1 cellular context compared by ENCODE assay signal in the genomic region with DNA sequence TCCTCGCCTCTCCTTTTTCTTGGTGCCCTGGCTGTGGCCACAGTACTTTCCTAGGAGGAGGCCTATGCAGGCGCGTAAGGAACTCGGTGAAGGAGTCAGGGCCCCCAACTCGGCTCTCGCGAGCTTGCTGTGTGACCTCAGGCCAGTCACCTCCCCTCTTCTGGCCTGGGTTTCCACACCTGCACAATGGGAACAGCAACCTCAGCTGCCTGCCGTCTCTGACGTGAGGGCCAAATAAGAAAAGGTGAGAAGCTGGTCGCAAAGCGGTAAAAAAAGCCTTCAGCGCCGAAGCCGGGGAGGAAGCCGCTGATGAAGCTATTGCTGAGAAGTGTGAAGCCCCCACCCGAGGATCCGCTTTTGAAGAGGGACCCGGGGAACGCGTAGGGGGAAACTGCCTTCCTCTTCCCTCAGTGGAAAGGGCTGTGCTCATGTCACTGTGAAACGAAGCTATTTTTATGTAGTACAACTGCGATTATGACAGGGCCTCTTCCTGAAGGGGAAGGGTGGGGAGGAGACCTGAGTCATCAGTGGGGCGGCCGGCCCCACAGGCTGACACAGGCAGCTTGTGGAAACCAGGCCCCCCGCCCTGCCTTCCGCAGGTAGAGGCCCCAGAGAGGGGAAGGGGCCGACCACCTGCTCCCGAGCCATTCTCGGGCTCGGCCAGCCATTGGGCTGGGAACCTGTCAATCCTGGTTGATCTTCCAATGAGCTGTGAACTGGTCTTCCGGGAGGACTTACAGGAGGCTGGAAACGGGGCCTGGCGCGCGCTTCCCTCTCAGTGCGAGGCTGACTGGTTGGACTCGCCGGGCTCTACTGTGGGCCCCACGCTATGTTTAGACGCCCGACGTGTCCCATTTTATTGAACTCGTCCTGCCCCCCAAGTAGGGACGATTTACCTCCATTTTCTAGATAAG.
TF ChIP-seq lines count a peak whose summit lies in the region.

No MANE protein-coding gene starts in this region.

TF ChIP-seq in K562, 482 proteins besides CTCF, POLR2A, EP300 and RAD21 (continued from another document and continues in another):
- peak; percentile 23 for TF ChIP-seq TAF1 (IDR thresholded peaks at IDR 0.05; ENCODE audit: control insufficient read depth, extremely low read depth, insufficient read depth, low read length, severe bottlenecking)
- no peak for TF ChIP-seq ZNF561 (CRISPR knock-in tag; conservative IDR thresholded peaks at IDR 0.05)
- no peak for TF ChIP-seq ZC3H4 (CRISPR knock-in tag; IDR thresholded peaks at IDR 0.05; ENCODE audit: borderline replicate concordance)
- TF ChIP-seq GATAD2A (IDR thresholded peaks at IDR 0.05), result no peak
- no peak for TF ChIP-seq ZNF445 (CRISPR knock-in tag; IDR thresholded peaks at IDR 0.05; ENCODE audit: low read depth)
- 0 out of 2 replicates have a peak, but pooled peaks have one; percentile 39 for TF ChIP-seq THRAP3 (IDR thresholded peaks at IDR 0.05; ENCODE audit: borderline replicate concordance)
- TF ChIP-seq RFX5 (IDR thresholded peaks at IDR 0.05; ENCODE audit: low read depth, low read length), result no peak
- TF ChIP-seq USF2 (CRISPR knock-in tag; IDR thresholded peaks at IDR 0.05), result no peak
- no peak for TF ChIP-seq DIDO1 (tag; IDR thresholded peaks at IDR 0.05; ENCODE audit: low read depth)
- no peak for TF ChIP-seq IRF1 (CRISPR knock-in tag; IDR thresholded peaks at IDR 0.05; ENCODE audit: borderline replicate concordance)
- TF ChIP-seq CBX8 (IDR thresholded peaks at IDR 0.05; ENCODE audit: borderline replicate concordance, extremely low read depth, low read depth, low read length, poor library complexity, severe bottlenecking), result no peak
- no peak for TF ChIP-seq SMAD3 (CRISPR knock-in tag; conservative IDR thresholded peaks at IDR 0.05)
- 0 out of 2 replicates have a peak, but pooled peaks have one; percentile 35 for TF ChIP-seq C11orf30 (IDR thresholded peaks at IDR 0.05; ENCODE audit: low read depth)
- TF ChIP-seq ZNF175 (CRISPR knock-in tag; IDR thresholded peaks at IDR 0.05; ENCODE audit: low read depth), result no peak
- TF ChIP-seq, protein P1, sequence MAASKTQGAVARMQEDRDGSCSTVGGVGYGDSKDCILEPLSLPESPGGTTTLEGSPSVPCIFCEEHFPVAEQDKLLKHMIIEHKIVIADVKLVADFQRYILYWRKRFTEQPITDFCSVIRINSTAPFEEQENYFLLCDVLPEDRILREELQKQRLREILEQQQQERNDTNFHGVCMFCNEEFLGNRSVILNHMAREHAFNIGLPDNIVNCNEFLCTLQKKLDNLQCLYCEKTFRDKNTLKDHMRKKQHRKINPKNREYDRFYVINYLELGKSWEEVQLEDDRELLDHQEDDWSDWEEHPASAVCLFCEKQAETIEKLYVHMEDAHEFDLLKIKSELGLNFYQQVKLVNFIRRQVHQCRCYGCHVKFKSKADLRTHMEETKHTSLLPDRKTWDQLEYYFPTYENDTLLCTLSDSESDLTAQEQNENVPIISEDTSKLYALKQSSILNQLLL (CRISPR knock-in tag; IDR thresholded peaks at IDR 0.05; ENCODE audit: borderline replicate concordance), result no peak
- no peak for TF ChIP-seq PPARD (CRISPR knock-in tag; IDR thresholded peaks at IDR 0.05)
- TF ChIP-seq, protein P2, sequence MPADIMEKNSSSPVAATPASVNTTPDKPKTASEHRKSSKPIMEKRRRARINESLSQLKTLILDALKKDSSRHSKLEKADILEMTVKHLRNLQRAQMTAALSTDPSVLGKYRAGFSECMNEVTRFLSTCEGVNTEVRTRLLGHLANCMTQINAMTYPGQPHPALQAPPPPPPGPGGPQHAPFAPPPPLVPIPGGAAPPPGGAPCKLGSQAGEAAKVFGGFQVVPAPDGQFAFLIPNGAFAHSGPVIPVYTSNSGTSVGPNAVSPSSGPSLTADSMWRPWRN (IDR thresholded peaks at IDR 0.05; ENCODE audit: low read depth), result no peak
- TF ChIP-seq NCOA2 (IDR thresholded peaks at IDR 0.05; ENCODE audit: partially characterized antibody in 2 of 2), result no peak
- TF ChIP-seq E2F6 (IDR thresholded peaks at IDR 0.05; ENCODE audit: borderline replicate concordance in 1 of 2, extremely low read depth in 1 of 2, insufficient read depth in 1 of 2, insufficient read length in 1 of 2, low read depth in 1 of 2, low read length in 1 of 2, poor library complexity in 1 of 2, severe bottlenecking in 1 of 2), result peak; percentile 53 to 89
- TF ChIP-seq COPS2 (conservative IDR thresholded peaks at IDR 0.05), result no peak
- TF ChIP-seq, protein P3, sequence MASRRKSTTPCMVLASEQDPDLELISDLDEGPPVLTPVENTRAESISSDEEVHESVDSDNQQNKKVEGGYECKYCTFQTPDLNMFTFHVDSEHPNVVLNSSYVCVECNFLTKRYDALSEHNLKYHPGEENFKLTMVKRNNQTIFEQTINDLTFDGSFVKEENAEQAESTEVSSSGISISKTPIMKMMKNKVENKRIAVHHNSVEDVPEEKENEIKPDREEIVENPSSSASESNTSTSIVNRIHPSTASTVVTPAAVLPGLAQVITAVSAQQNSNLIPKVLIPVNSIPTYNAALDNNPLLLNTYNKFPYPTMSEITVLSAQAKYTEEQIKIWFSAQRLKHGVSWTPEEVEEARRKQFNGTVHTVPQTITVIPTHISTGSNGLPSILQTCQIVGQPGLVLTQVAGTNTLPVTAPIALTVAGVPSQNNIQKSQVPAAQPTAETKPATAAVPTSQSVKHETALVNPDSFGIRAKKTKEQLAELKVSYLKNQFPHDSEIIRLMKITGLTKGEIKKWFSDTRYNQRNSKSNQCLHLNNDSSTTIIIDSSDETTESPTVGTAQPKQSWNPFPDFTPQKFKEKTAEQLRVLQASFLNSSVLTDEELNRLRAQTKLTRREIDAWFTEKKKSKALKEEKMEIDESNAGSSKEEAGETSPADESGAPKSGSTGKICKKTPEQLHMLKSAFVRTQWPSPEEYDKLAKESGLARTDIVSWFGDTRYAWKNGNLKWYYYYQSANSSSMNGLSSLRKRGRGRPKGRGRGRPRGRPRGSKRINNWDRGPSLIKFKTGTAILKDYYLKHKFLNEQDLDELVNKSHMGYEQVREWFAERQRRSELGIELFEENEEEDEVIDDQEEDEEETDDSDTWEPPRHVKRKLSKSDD (conservative IDR thresholded peaks at IDR 0.05; ENCODE audit: low read length), result no peak
- TF ChIP-seq GABPA (tag; conservative IDR thresholded peaks at IDR 0.05; ENCODE audit: low read depth), result peak; percentile 63
- TF ChIP-seq ZNF778 (CRISPR knock-in tag; IDR thresholded peaks at IDR 0.05), result no peak
- peak; percentile 36; the same call in 1 of the 2 replicates for TF ChIP-seq XRCC5 (IDR thresholded peaks at IDR 0.05; ENCODE audit: low read depth, low read length)
- no peak for TF ChIP-seq E2F3 (CRISPR knock-in tag; IDR thresholded peaks at IDR 0.05)
- TF ChIP-seq, protein P4, sequence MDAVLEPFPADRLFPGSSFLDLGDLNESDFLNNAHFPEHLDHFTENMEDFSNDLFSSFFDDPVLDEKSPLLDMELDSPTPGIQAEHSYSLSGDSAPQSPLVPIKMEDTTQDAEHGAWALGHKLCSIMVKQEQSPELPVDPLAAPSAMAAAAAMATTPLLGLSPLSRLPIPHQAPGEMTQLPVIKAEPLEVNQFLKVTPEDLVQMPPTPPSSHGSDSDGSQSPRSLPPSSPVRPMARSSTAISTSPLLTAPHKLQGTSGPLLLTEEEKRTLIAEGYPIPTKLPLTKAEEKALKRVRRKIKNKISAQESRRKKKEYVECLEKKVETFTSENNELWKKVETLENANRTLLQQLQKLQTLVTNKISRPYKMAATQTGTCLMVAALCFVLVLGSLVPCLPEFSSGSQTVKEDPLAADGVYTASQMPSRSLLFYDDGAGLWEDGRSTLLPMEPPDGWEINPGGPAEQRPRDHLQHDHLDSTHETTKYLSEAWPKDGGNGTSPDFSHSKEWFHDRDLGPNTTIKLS (IDR thresholded peaks at IDR 0.05; ENCODE audit: borderline replicate concordance, low read depth), result peak; percentile 31; the same call in 1 of the 2 replicates
- TF ChIP-seq, protein P5, sequence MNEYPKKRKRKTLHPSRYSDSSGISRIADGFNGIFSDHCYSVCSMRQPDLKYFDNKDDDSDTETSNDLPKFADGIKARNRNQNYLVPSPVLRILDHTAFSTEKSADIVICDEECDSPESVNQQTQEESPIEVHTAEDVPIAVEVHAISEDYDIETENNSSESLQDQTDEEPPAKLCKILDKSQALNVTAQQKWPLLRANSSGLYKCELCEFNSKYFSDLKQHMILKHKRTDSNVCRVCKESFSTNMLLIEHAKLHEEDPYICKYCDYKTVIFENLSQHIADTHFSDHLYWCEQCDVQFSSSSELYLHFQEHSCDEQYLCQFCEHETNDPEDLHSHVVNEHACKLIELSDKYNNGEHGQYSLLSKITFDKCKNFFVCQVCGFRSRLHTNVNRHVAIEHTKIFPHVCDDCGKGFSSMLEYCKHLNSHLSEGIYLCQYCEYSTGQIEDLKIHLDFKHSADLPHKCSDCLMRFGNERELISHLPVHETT (CRISPR knock-in tag; conservative IDR thresholded peaks at IDR 0.05 in 1 of 2, IDR thresholded peaks at IDR 0.05 in 1 of 2), result no peak
- 0 out of 2 replicates have a peak, but pooled peaks have one; percentile 7 for TF ChIP-seq HCFC1 (IDR thresholded peaks at IDR 0.05; ENCODE audit: low read depth, low read length)
- no peak for TF ChIP-seq ZFP1 (CRISPR knock-in tag; IDR thresholded peaks at IDR 0.05)
- no peak for TF ChIP-seq E2F4 (CRISPR knock-in tag; IDR thresholded peaks at IDR 0.05; ENCODE audit: low read depth)
- no peak for TF ChIP-seq BRF1 (IDR thresholded peaks at IDR 0.05; ENCODE audit: borderline replicate concordance, extremely low read depth, insufficient read length)
- TF ChIP-seq ZBTB12 (CRISPR knock-in tag; IDR thresholded peaks at IDR 0.05), result peak; percentile 50; the same call in 1 of the 2 replicates
- TF ChIP-seq ZNF586 (CRISPR knock-in tag; conservative IDR thresholded peaks at IDR 0.05), result no peak
- TF ChIP-seq ZNF507 (tag; conservative IDR thresholded peaks at IDR 0.05), result no peak
- TF ChIP-seq ADNP (tag; IDR thresholded peaks at IDR 0.05), result no peak
- TF ChIP-seq RBM34 (IDR thresholded peaks at IDR 0.05; ENCODE audit: borderline replicate concordance, insufficient read depth, low read length), result no peak
- no peak for TF ChIP-seq RHOXF2B (CRISPR knock-in tag; conservative IDR thresholded peaks at IDR 0.05)
- no peak for TF ChIP-seq ESRRA (IDR thresholded peaks at IDR 0.05; ENCODE audit: borderline replicate concordance, low read depth)
- TF ChIP-seq ZNF239 (CRISPR knock-in tag; IDR thresholded peaks at IDR 0.05), result no peak
- TF ChIP-seq DPF2 (IDR thresholded peaks at IDR 0.05), result peak; percentile 46; the same call in 1 of the 2 replicates
- TF ChIP-seq ARID2 (IDR thresholded peaks at IDR 0.05), result no peak
